In the genomic region with DNA sequence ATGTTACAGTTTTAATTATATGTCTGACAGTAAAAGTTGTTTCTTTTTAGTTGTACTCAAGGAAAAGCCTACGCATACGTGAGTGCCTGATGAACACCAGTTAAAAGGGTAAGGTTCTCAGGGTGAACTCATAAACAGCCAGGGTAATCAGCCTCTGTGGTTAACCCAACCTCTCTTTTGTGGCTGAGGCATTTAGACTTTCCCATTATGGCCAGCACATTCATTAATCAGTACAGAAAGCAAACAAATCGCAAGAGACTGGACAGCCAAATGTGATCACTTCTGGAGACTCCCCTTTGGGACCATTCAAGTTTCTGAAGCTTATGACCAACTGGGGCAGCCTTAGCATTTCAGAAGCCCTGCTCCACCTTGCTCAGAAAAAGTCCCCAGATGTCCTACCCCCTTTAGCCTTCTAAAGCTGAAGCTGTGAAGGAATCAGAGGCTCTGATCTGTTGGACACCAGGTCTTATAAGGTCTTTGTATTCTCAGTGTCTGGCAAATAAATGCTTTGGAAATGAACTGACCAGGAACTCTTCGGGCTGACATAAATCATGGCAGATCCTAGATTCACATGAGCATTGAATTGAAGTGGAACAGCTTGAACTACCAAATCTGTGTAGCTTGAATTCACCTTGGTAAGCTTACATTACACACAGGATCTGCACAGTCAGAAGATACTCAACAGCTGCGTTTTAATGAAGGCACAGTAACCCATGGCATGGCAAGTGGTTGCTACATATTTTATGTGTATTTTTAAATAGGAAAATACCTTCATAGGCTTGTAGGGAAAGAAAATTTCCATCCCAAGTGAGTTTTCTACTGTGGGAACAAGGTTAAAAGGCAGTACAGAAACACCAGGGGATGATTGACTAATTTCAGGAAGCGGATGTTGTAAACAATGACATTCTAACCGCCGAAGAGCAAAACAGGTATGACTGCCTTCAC, we compare ENCODE assay signal across 15 cellular contexts. TPM values are rescaled to one million over a fixed set of nuclear protein-coding genes. Genes with fewer than 3 reads are reported as not detected.
DNase-seq lines count a peak whose midpoint lies in the region; ATAC-seq, FAIRE-seq and TF ChIP-seq lines count a peak whose summit lies in the region.
"Had no signal": no experiment of that assay in that cellular context is flagged by ENCODE, and none has a peak within 500 bp of the region (broad histone marks: within the 10 kb centered on the region; RNA-seq: fewer than 3 reads in every experiment).

No MANE protein-coding gene starts in this region.

- no peaks in the 10 kb centered on the region for H3K27me3 ChIP-seq in bronchial epithelial cell (ENCODE audit: control insufficient read depth, insufficient read depth, low read length)
- H3K27me3 ChIP-seq in tibial artery = no peaks in the 10 kb centered on the region
- H3K27me3 ChIP-seq in dorsolateral prefrontal cortex = peaks cover 0 to 11% (median 0%) of the 10 kb centered on the region in 45 donors
- H3K27me3 ChIP-seq: right atrium auricular region had no signal

- H3K27ac ChIP-seq in tibial artery = no peak overlapping the region
- no peak overlapping the region for H3K27ac ChIP-seq in dorsolateral prefrontal cortex
- H3K27ac ChIP-seq: lower lobe of right lung, right atrium auricular region had no signal

- intact Hi-C loops in tibial artery (cut with DNase I; ENCODE audit: low total_unique reads) (no loop called here), dorsolateral prefrontal cortex (cut with DNase I) (no loop called here)

- DNase-seq in bronchial epithelial cell (ENCODE audit: low read depth) = peak; percentile 91
- DNase-seq in renal cortical epithelial cell (ENCODE audit: low read depth) = peak; percentile 92
- no peak for DNase-seq in Ammon's horn (ENCODE audit: low spot score)
- no peak for DNase-seq in tibial artery
- no peak for DNase-seq in dorsolateral prefrontal cortex
- no peak for DNase-seq in DMS79 treated with DMSO at 0.1 percent for 48 hours (lab: John Stamatoyannopoulos, UW)
- DNase-seq: activated T-cell treated with anti-CD3 and anti-CD28 coated beads, Interleukin-2, amount 50 U/mL, for 1 hour; caudate nucleus; lower lobe of right lung; MM.1S had no signal

- peak; percentile 49 for ATAC-seq in GM19025 (IDR thresholded peaks at IDR 0.05; ENCODE audit: low read depth, unreplicated experiment)

- no peaks in the 10 kb centered on the region for H3K4me1 ChIP-seq in tibial artery
- H3K4me1 ChIP-seq: lower lobe of right lung, right atrium auricular region had no signal

- TF ChIP-seq EP300 in Ishikawa (IDR thresholded peaks at IDR 0.05; ENCODE audit: borderline replicate concordance) = no peak

- no peak for TF ChIP-seq RAD21 in Ishikawa (IDR thresholded peaks at IDR 0.05; ENCODE audit: low read depth)

- peak; percentile 88 for FAIRE-seq in bronchial epithelial cell (lab: Jason Lieb, UNC)
- FAIRE-seq: frontal cortex, GM12892 had no signal

- H3K4me3 ChIP-seq in bronchial epithelial cell (ENCODE audit: low read depth, low read length) (no peak overlapping the region), tibial artery (no peak overlapping the region), dorsolateral prefrontal cortex (no peak overlapping the region)
- H3K4me3 ChIP-seq: lower lobe of right lung, right atrium auricular region had no signal

- H3K36me3 ChIP-seq in bronchial epithelial cell (ENCODE audit: control insufficient read depth, insufficient read depth, low read length) (no peaks in the 10 kb centered on the region), tibial artery (no peaks in the 10 kb centered on the region)
- H3K36me3 ChIP-seq: lower lobe of right lung, right atrium auricular region had no signal

- TF ChIP-seq CTCF in bronchial epithelial cell (IDR thresholded peaks at IDR 0.05; ENCODE audit: insufficient read depth, low read length, severe bottlenecking) (no peak), tibial artery (IDR thresholded peaks at IDR 0.05) (no peak), dorsolateral prefrontal cortex (IDR thresholded peaks at IDR 0.05 in 54 of 56, conservative IDR thresholded peaks at IDR 0.05 in 2 of 56; ENCODE audit: low read depth in 1 of 56, partially characterized antibody in 56 of 56) (no peak)

- no peaks in the 10 kb centered on the region for H3K9me3 ChIP-seq in tibial artery
- H3K9me3 ChIP-seq: lower lobe of right lung, right atrium auricular region had no signal

TF ChIP-seq in Ishikawa, 13 proteins besides CTCF, POLR2A, EP300 and RAD21:
- TF ChIP-seq FOXM1 (IDR thresholded peaks at IDR 0.05; ENCODE audit: borderline replicate concordance, low read depth) (peak; percentile 27; the same call in 1 of the 2 replicates), NFIC (IDR thresholded peaks at IDR 0.05) (no peak)

RNA-seq across cellular contexts. Expression of gene IL20RA, which starts 18.7 kb away (rescaled TPM):
- 4.5 and 10.5 TPM in 2 replicates for total RNA-seq in bronchial epithelial cell
- not detected in 2 replicates for total RNA-seq in renal cortical epithelial cell
- total RNA-seq in dorsolateral prefrontal cortex = 1 to 10 TPM in 114 of 120 experiments, under 1 TPM in 6; 0.86 to 4.9 (median 2.1) TPM

Comparison
In these comparisons a context has a peak if more than half of its experiments do, and no peak if none do; other contexts are left out.
1. DNase-seq: peak in bronchial epithelial cell (single experiment) and renal cortical epithelial cell (single experiment); none in Ammon's horn (single experiment), tibial artery (0 of 2), dorsolateral prefrontal cortex (0 of 10) and DMS79 treated with DMSO at 0.1 percent for 48 hours (single experiment).